ENCODE assay signal across 8 cellular contexts in the genomic region with DNA sequence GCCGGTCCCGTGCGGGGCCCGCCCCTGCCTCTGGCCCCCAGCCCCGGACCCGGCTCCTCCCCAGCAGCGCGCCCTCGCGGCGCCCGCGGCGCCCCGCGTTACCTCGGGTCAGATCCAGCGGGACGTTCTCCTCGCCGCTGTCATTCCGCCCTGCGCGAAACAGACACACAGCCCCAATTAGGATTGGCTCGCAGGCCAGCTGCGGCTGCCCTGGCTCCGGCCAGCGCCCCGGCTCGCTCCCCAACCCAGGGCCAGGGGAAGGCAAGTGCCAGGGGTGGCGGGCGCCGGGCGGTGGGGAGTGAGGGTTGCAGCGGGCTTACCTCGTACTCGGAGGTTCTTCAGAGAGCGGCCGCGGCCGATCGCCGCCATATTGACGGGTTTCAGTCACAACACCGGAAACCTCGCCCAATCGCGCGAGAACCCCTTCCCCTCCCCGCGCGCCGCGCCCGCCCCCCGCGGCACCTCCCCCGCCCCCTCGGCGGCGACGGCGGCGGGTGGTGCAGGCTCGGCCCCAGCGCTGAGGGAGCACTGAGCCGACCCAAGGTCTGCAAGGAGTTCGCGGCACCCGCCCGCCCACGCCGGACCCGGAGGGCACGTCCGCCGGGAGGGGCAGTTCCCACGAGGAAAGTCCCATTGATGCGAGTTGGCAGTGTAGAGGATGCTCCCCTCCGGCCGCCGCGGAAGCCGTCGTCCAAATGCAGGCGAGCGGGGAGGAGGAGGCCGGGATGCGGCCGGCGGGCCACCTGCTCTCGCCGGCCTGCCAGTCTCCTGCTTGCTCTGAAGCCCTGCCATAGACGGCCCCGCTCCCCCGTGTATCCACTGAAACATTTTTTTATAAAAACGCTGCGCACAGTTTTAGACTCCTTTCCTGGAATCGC. TPM values are rescaled to one million over a fixed set of nuclear protein-coding genes. Genes with fewer than 3 reads are reported as not detected.
DNase-seq lines count a peak whose midpoint lies in the region; ATAC-seq and TF ChIP-seq lines count a peak whose summit lies in the region.

A gene with protein sequence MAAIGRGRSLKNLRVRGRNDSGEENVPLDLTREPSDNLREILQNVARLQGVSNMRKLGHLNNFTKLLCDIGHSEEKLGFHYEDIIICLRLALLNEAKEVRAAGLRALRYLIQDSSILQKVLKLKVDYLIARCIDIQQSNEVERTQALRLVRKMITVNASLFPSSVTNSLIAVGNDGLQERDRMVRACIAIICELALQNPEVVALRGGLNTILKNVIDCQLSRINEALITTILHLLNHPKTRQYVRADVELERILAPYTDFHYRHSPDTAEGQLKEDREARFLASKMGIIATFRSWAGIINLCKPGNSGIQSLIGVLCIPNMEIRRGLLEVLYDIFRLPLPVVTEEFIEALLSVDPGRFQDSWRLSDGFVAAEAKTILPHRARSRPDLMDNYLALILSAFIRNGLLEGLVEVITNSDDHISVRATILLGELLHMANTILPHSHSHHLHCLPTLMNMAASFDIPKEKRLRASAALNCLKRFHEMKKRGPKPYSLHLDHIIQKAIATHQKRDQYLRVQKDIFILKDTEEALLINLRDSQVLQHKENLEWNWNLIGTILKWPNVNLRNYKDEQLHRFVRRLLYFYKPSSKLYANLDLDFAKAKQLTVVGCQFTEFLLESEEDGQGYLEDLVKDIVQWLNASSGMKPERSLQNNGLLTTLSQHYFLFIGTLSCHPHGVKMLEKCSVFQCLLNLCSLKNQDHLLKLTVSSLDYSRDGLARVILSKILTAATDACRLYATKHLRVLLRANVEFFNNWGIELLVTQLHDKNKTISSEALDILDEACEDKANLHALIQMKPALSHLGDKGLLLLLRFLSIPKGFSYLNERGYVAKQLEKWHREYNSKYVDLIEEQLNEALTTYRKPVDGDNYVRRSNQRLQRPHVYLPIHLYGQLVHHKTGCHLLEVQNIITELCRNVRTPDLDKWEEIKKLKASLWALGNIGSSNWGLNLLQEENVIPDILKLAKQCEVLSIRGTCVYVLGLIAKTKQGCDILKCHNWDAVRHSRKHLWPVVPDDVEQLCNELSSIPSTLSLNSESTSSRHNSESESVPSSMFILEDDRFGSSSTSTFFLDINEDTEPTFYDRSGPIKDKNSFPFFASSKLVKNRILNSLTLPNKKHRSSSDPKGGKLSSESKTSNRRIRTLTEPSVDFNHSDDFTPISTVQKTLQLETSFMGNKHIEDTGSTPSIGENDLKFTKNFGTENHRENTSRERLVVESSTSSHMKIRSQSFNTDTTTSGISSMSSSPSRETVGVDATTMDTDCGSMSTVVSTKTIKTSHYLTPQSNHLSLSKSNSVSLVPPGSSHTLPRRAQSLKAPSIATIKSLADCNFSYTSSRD (N-terminal part only) (minus strand): TSS at position 391 of the 878 bp plus-strand sequence. CDS start 22 bp downstream, at position 369.

- H3K27me3 ChIP-seq in kidney epithelial cell (ENCODE audit: control insufficient read depth, insufficient read depth, low read length) = no peaks in the 10 kb centered on the region

- H3K4me3 ChIP-seq in kidney epithelial cell (ENCODE audit: low read depth, low read length) = peak within 1 kb of the TSS; percentile 99

- no peak for TF ChIP-seq CTCF in kidney epithelial cell (IDR thresholded peaks at IDR 0.05; ENCODE audit: insufficient read depth, low read length, poor library complexity, severe bottlenecking)

- peak; percentile 82 for TF ChIP-seq POLR2A in GM19099 (IDR thresholded peaks at IDR 0.05; ENCODE audit: extremely low read depth, insufficient read length, low read depth)

- no peaks in the 10 kb centered on the region for H3K36me3 ChIP-seq in kidney epithelial cell (ENCODE audit: control insufficient read depth, insufficient read depth, low read length)

- DNase-seq in AG20443 (ENCODE audit: low spot score) (peak; percentile 96), NCI-H446 treated with DMSO at 0.1 percent for 48 hours (lab: John Stamatoyannopoulos, UW) (peak; percentile 84), cerebellar nuclear complex (lab: John Stamatoyannopoulos, UW) (peak; percentile 19 to 73), kidney epithelial cell (ENCODE audit: low read depth) (no peak)
- DNase-seq in activated CD4-positive, alpha-beta T cell treated with anti-CD3 and anti-CD28 coated beads for 1 hour = peak; percentile 87
- peak; percentile 81 to 87 for DNase-seq in stimulated activated CD4-positive, alpha-beta T cell treated with anti-CD3 and anti-CD28 coated beads, Interleukin-15, amount 100 ng/mL, for 48 hours (ENCODE audit: low read depth in 2 of 2)

- peak; percentile 60 for ATAC-seq in HG03378 (IDR thresholded peaks at IDR 0.05; ENCODE audit: unreplicated experiment)

RNA-seq across cellular contexts. Expression of the gene that starts here (rescaled TPM):
- 19.9 and 23.3 TPM in 2 replicates for total RNA-seq in kidney epithelial cell
